8 cellular contexts compared by ENCODE assay signal in the genomic region with DNA sequence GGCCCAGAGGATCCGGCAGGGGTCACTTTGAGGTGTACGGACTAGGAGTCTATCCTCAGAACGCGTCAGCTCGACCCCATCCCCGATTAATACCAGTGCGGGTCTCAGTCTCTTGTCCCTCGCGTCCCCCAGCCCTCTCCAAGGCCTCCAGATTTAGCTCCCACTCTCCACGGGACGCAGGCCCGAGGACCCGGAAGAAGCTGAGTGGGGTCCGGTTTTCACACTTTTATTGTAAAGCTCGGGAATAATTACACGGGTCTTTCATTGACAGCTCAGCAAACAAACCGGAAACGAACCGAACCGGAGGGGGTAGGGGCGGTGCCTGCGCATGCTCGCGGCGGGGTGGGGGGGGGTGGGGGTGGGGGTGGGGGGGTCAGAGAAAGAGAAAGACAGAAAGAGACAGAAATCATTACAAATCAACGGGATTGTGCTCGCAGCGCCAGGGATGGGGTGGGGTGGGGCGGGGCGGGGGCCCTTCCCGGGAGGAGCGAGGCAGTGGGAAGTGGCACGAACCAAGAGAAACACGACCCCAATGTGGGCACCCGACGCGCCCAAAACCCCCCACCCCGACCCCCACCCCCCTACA. TPM values are rescaled to one million over a fixed set of nuclear protein-coding genes. Genes with fewer than 3 reads are reported as not detected.
DNase-seq lines count a peak whose midpoint lies in the region; ATAC-seq, FAIRE-seq and TF ChIP-seq lines count a peak whose summit lies in the region.

No MANE protein-coding gene starts in this region.

- peak overlapping the region; percentile 95 for H2AFZ ChIP-seq in SK-N-SH (ENCODE audit: low read depth)

- H3K4me3 ChIP-seq in SK-N-SH (ENCODE audit: low read depth in 2 of 2, low read length in 1 of 2) (peak overlapping the region; percentile 74 to 82), kidney (ENCODE audit: low read length in 2 of 2) (peak overlapping the region; percentile 84 to 91)

- H3K9me3 ChIP-seq in SK-N-SH (no peaks in the 10 kb centered on the region), kidney (ENCODE audit: control insufficient read depth in 1 of 2, low read length in 2 of 2) (no peaks in the 10 kb centered on the region)

- peak; percentile 39 for DNase-seq in NK-92 treated with Interleukin-12 subunit alpha and Interleukin-12 subunit beta, amount 100 ng/mL, for 24 hours (lab: John Stamatoyannopoulos, UW)
- DNase-seq in NK-92 (lab: John Stamatoyannopoulos, UW; ENCODE audit: unreplicated experiment) (no peak), SK-N-SH (peak; percentile 83), caudate nucleus (lab: John Stamatoyannopoulos, UW) (peak in 31 of 61 donors; percentile 23 to 76 (median 57)), kidney (no peak), NCI-H446 treated with DMSO at 0.1 percent for 48 hours (lab: John Stamatoyannopoulos, UW) (no peak)
- DNase-seq in stimulated activated CD4-positive, alpha-beta T cell treated with anti-CD3 and anti-CD28 coated beads, Interleukin-2, amount 100 ng/mL, for 48 hours: peak; percentile 13 to 15

- POLR2A ChIA-PET in SK-N-SH (lab: Yijun Ruan, JAX): interaction anchor here (0.9 to 1.3 kb wide), 4 partner anchors 25 to 39 kb away, joined by 3 to 4 read pairs (median 3); no protein-coding TSS in a partner anchor

- intact Hi-C loops in kidney (cut with DNase I): no loop called here

- no peak for FAIRE-seq in kidney (lab: Jason Lieb, UNC)

- no peak for TF ChIP-seq CTCF in SK-N-SH (IDR thresholded peaks at IDR 0.05)
- TF ChIP-seq CTCF in kidney (IDR thresholded peaks at IDR 0.05; ENCODE audit: borderline replicate concordance, extremely low read depth, insufficient read depth): no peak

- no peaks in the 10 kb centered on the region for H4K20me1 ChIP-seq in SK-N-SH (ENCODE audit: insufficient read depth)

- no peaks in the 10 kb centered on the region for H3K9me2 ChIP-seq in SK-N-SH

- no peak for TF ChIP-seq RAD21 in SK-N-SH (IDR thresholded peaks at IDR 0.05; ENCODE audit: low read length)

- H3F3A ChIP-seq in SK-N-SH (replicated peaks; ENCODE audit: insufficient read depth): peaks cover 5% of the 10 kb centered on the region

- no peaks in the 10 kb centered on the region for H3K79me2 ChIP-seq in SK-N-SH (ENCODE audit: insufficient read depth)

- peak overlapping the region; percentile 83 for H3K9ac ChIP-seq in SK-N-SH
- peak overlapping the region; percentile 38 to 97 for H3K9ac ChIP-seq in kidney (ENCODE audit: low read length in 2 of 2)

- H3K27ac ChIP-seq in SK-N-SH (ENCODE audit: low read depth in 2 of 2, low read length in 1 of 2) (peak overlapping the region; percentile 83 to 98), caudate nucleus (ENCODE audit: low read depth, low read length) (peak overlapping the region; percentile 99), kidney (ENCODE audit: low read depth in 2 of 2, low read length in 2 of 2) (peak overlapping the region; percentile 100)

- peak overlapping the region; percentile 98 for H3K4me2 ChIP-seq in SK-N-SH

- H3K4me1 ChIP-seq in SK-N-SH (ENCODE audit: control insufficient read depth in 1 of 2, insufficient read depth in 2 of 2, low read depth in 1 of 2, low read length in 1 of 2) (peaks cover 8 to 32% of the 10 kb centered on the region in 2 experiments; a peak in 3 of 4 replicates), kidney (ENCODE audit: control insufficient read depth in 1 of 2, insufficient read depth in 1 of 2, low read depth in 1 of 2, low read length in 2 of 2) (peaks cover 17 to 19% of the 10 kb centered on the region in 2 donors)

- CTCF ChIA-PET in SK-N-SH (lab: Yijun Ruan, JAX): interaction anchor here (0.9 to 1.3 kb wide), 4 partner anchors 12 to 149 kb away, joined by 3 to 4 read pairs (median 4); partner anchors contain the start of gene PCDH1

- H3K27me3 ChIP-seq in SK-N-SH (ENCODE audit: insufficient read depth): no peaks in the 10 kb centered on the region

- H3K36me3 ChIP-seq in SK-N-SH (replicated peaks in 1 of 2; ENCODE audit: control insufficient read depth in 1 of 2, insufficient read depth in 2 of 2, low read length in 1 of 2) (no peaks in the 10 kb centered on the region), kidney (ENCODE audit: control insufficient read depth in 1 of 2, insufficient read depth in 2 of 2, low read length in 2 of 2) (no peaks in the 10 kb centered on the region)

- ATAC-seq in HG03342 (IDR thresholded peaks at IDR 0.05; ENCODE audit: unreplicated experiment): peak; percentile 2

- no peak for TF ChIP-seq EP300 in SK-N-SH (IDR thresholded peaks at IDR 0.05; ENCODE audit: borderline replicate concordance in 1 of 2, low read depth in 1 of 2, low read length in 1 of 2)

- WGBS in SK-N-SH (ENCODE audit: low lambda C conversion rate): 2% methylated on average over 29 of the region's 38 CpGs

TF ChIP-seq in SK-N-SH, 30 proteins besides CTCF, POLR2A, EP300 and RAD21:
- TF ChIP-seq IRF3 (IDR thresholded peaks at IDR 0.05; ENCODE audit: low read depth, low read length) (no peak), FOXM1 (IDR thresholded peaks at IDR 0.05; ENCODE audit: low read depth) (no peak), NRF1 (IDR thresholded peaks at IDR 0.05; ENCODE audit: low read depth, low read length) (peak; percentile 65)

RNA-seq across cellular contexts. Expression of gene PCDH1, which starts 27.9 kb away (rescaled TPM):
- polyA plus RNA-seq in SK-N-SH (2012; rRNA removed) (0.08 and 0.10 TPM in 2 replicates), kidney (ENCODE audit: insufficient read depth, low read depth, low replicate concordance) (37.3 TPM)
- polyA plus RNA-seq in SK-N-SH (2012; cell fraction: cytosol; rRNA removed): 0.06 and 0.13 TPM in 2 replicates
- 0.05 and 0.31 TPM in 2 replicates for polyA plus RNA-seq in SK-N-SH (2012; cell fraction: nucleus; rRNA removed)
- total RNA-seq in kidney: 147 TPM

Comparison
In these comparisons a context has a peak if more than half of its experiments do, and no peak if none do; other contexts are left out.
1. DNase-seq: peak in NK-92 treated with Interleukin-12 subunit alpha and Interleukin-12 subunit beta, amount 100 ng/mL, for 24 hours (single experiment), SK-N-SH (single experiment), caudate nucleus (31 of 61) and stimulated activated CD4-positive, alpha-beta T cell treated with anti-CD3 and anti-CD28 coated beads, Interleukin-2, amount 100 ng/mL, for 48 hours (2 of 2); none in NK-92 (single experiment), kidney (single experiment) and NCI-H446 treated with DMSO at 0.1 percent for 48 hours (single experiment).
2. RNA of gene PCDH1, which starts 27.9 kb away (polyA plus RNA-seq): 37.3 TPM in kidney (single experiment); 0.05 to 0.31 TPM in SK-N-SH; every median in the first group is over 10 times any median in the second.
3. Peak in every context shown above with its lines, with median percentiles within 50 percentile points of each other: H3K27ac ChIP-seq.